8 cellular contexts compared by ENCODE assay signal in genomic region chr2:108215794-108216211, GRCh38. TPM values are rescaled to one million over a fixed set of nuclear protein-coding genes. Genes with fewer than 3 reads are reported as not detected.
DNase-seq lines count a peak whose midpoint lies in the region; ATAC-seq and TF ChIP-seq lines count a peak whose summit lies in the region.

No MANE protein-coding gene starts in this region.

- no peaks in the 10 kb centered on the region for H3K9me2 ChIP-seq in PC-9 (ENCODE audit: insufficient read depth)

- peaks cover 18% of the 10 kb centered on the region for H3K4me1 ChIP-seq in PC-9 (replicated peaks; ENCODE audit: insufficient read depth)

- H4K20me1 ChIP-seq in PC-9 (ENCODE audit: insufficient read depth) = no peaks in the 10 kb centered on the region

- H3K79me2 ChIP-seq in PC-9 (ENCODE audit: low read depth) = no peaks in the 10 kb centered on the region

- CTCF ChIA-PET in PC-9 (lab: Charles Lee) = interaction anchor here (1.2 kb wide), 1 partner anchor 73 kb away, joined by 3 read pairs; the partner anchor contains the start of gene SULT1C2

- H3K4me2 ChIP-seq in PC-9 = peak overlapping the region; percentile 77

- peak overlapping the region; percentile 35 for H3K4me3 ChIP-seq in PC-9

- no peaks in the 10 kb centered on the region for H3K27me3 ChIP-seq in PC-9 (ENCODE audit: insufficient read depth, low read depth)

- no peaks in the 10 kb centered on the region for H3K9me3 ChIP-seq in PC-9 (ENCODE audit: insufficient read depth, low read depth)

- H3F3A ChIP-seq in PC-9 (ENCODE audit: insufficient read depth, low read depth) = no peaks in the 10 kb centered on the region

- peak overlapping the region; percentile 72 for H2AFZ ChIP-seq in PC-9

- DNase-seq in AML-193 (lab: John Stamatoyannopoulos, UW) = peak; percentile 19 to 29
- DNase-seq in HCEC 1CT = peak; percentile 74
- peak; percentile 19 to 49 for DNase-seq in PC-9
- peak; percentile 10 for DNase-seq in fibroblast of the conjunctiva (ENCODE audit: low read depth)
- peak; percentile 28 for DNase-seq in smooth muscle cell of the brain vasculature (ENCODE audit: low read depth, low spot score)
- DNase-seq in activated CD4-positive, alpha-beta T cell treated with anti-CD3 and anti-CD28 coated beads, Interleukin-2, amount 50 U/mL, for 4 hours = no peak
- no peak for DNase-seq in activated T-cell treated with anti-CD3 and anti-CD28 coated beads, Interleukin-2, amount 50 U/mL, for 1 hour

- no peaks in the 10 kb centered on the region for H3K36me3 ChIP-seq in PC-9 (ENCODE audit: low read depth)

- no peak; the same call in 1 of the 2 replicates for TF ChIP-seq CTCF in PC-9 (conservative IDR thresholded peaks at IDR 0.05)

- ATAC-seq in HG03442 (IDR thresholded peaks at IDR 0.05; ENCODE audit: unreplicated experiment) = no peak

- POLR2A ChIA-PET in PC-9 (lab: Charles Lee; ENCODE audit: unreplicated experiment) = no interaction called here

- peak overlapping the region; percentile 33; the same call in 1 of the 2 replicates for H3K27ac ChIP-seq in PC-9

- intact Hi-C loops in PC-9 (cut with micrococcal nuclease; ENCODE audit: unreplicated experiment) = loop anchor here (1.0 kb wide), 1 partner anchor 368 kb away; no protein-coding TSS in a partner anchor

- BruUV-seq in PC-9 (replicated peaks; lab: Mats Ljungman, UMichigan) = no TSS peak

RNA-seq across cellular contexts. Expression of gene SULT1C3, which starts 24.0 kb away (rescaled TPM):
- not detected in 2 replicates for total RNA-seq in PC-9 (2021)

Comparison
In these comparisons a context has a peak if more than half of its experiments do, and no peak if none do; other contexts are left out.
1. DNase-seq: peak in AML-193 (2 of 2), HCEC 1CT (single experiment), PC-9 (2 of 2), fibroblast of the conjunctiva (single experiment) and smooth muscle cell of the brain vasculature (single experiment); none in activated CD4-positive, alpha-beta T cell treated with anti-CD3 and anti-CD28 coated beads, Interleukin-2, amount 50 U/mL, for 4 hours (0 of 2) and activated T-cell treated with anti-CD3 and anti-CD28 coated beads, Interleukin-2, amount 50 U/mL, for 1 hour (single experiment).